ENCODE assay signal across 21 cellular contexts in genomic region chr2:234409590-234409989, GRCh38.
"Had no signal": no experiment of that assay in that cellular context is flagged by ENCODE, and none has a peak within 500 bp of the region (broad histone marks: within the 10 kb centered on the region; RNA-seq: fewer than 3 reads in every experiment).

No MANE protein-coding gene starts in this region.

- FAIRE-seq: endometrium, frontal cortex, urothelium cell line had no signal

- H3K36me3 ChIP-seq: neutrophil, stomach had no signal

- H3K36me3 Mint-ChIP-seq: natural killer cell treated with Interleukin-12 subunit alpha and Interleukin-12 subunit beta and Interleukin-15 and Interleukin-18, amount 100 ng/mL, for 72 hours; type B pancreatic cell had no signal

- H3K27me3 Mint-ChIP-seq: natural killer cell treated with Interleukin-12 subunit alpha and Interleukin-12 subunit beta and Interleukin-15 and Interleukin-18, amount 100 ng/mL, for 72 hours; type B pancreatic cell had no signal

- H3K4me3 Mint-ChIP-seq: natural killer cell treated with Interleukin-12 subunit alpha and Interleukin-12 subunit beta and Interleukin-15 and Interleukin-18, amount 100 ng/mL, for 72 hours; type B pancreatic cell had no signal

- DNase-seq: cortex of kidney; effector memory CD4-positive, alpha-beta T cell; islet precursor cell; mammary epithelial cell; midbrain; psoas muscle; retina; stimulated activated CD4-positive, alpha-beta T cell treated with anti-CD3 and anti-CD28 coated beads, Interleukin-2, amount 100 ng/mL, for 24 hours; stimulated activated CD4-positive, alpha-beta T cell treated with anti-CD3 and anti-CD28 coated beads, Interleukin-4, amount 100 ng/mL, for 4 hours; stimulated activated naive CD4-positive, alpha-beta T cell; stomach; substantia nigra had no signal

- H3K4me1 ChIP-seq: psoas muscle, stomach had no signal

- H3K9me3 Mint-ChIP-seq: natural killer cell treated with Interleukin-12 subunit alpha and Interleukin-12 subunit beta and Interleukin-15 and Interleukin-18, amount 100 ng/mL, for 72 hours; type B pancreatic cell had no signal

- H3K4me3 ChIP-seq: psoas muscle, stomach had no signal

- H3K27ac ChIP-seq: neutrophil, psoas muscle, stomach had no signal

- H3K9me3 ChIP-seq: neutrophil, psoas muscle, stomach had no signal

- H3K27ac Mint-ChIP-seq: natural killer cell treated with Interleukin-12 subunit alpha and Interleukin-12 subunit beta and Interleukin-15 and Interleukin-18, amount 100 ng/mL, for 72 hours had no signal

- ATAC-seq: esophagus mucosa; left lobe of liver; natural killer cell treated with Interleukin-12 subunit alpha and Interleukin-12 subunit beta and Interleukin-15 and Interleukin-18, amount 100 ng/mL, for 72 hours; psoas muscle; sciatic nerve had no signal

- H3K27me3 ChIP-seq: neutrophil had no signal
